ENCODE assay signal across 20 cellular contexts in the genomic region with DNA sequence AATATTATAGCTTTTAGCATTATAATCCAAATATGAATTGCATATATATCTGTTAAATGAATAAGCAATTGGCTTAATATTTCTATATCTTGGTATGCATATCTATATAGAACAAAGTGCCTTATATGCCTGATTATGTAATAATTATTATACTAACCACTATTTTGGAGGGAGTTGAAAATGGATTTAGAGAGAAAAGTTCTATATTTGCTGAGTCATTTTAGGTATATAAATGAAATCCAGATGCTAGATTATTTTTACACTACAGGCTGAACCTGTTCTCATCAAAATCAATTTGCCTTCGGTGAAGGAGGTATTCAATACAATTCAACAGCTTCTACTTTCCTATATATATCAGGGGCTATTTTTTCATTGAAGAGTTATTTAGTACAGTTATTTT.
"Had no signal": no experiment of that assay in that cellular context is flagged by ENCODE, and none has a peak within 500 bp of the region (broad histone marks: within the 10 kb centered on the region; RNA-seq: fewer than 3 reads in every experiment).

No MANE protein-coding gene starts in this region.

- H3K27ac ChIP-seq: SJSA1 had no signal

- H3K4me3 ChIP-seq: MG63, SJSA1 had no signal

- H3K4me1 ChIP-seq: SJSA1 had no signal

- H3K9me3 ChIP-seq: MG63, SJSA1 had no signal

- H3K27me3 ChIP-seq: MG63, SJSA1 had no signal

- H3K36me3 ChIP-seq: MG63, SJSA1 had no signal

- DNase-seq: Karpas-422, KG1, MG63, NCI-H1092, NCI-H1105 treated with DMSO at 0.1 percent for 48 hours, NCI-H1417 treated with DMSO at 0.1 percent for 48 hours, NCI-H187, NCI-H2029, NCI-H2081 treated with DMSO at 0.1 percent for 48 hours, NCI-H2171, NCI-H226, NCI-H446, NCI-H510A, NCI-H524 treated with DMSO at 0.1 percent for 48 hours, NCI-H69, NCI-H774, Right ventricle myocardium superior, RPMI8226, SIG-M5 had no signal
